1 cellular context compared by ENCODE assay signal in genomic region chr1:206949641-206950040, GRCh38.
TF ChIP-seq lines count a peak whose summit lies in the region.

No MANE protein-coding gene starts in this region.

TF ChIP-seq in GM12878, 131 proteins besides CTCF, POLR2A, EP300 and RAD21:
- TF ChIP-seq CREB1 (IDR thresholded peaks at IDR 0.05; ENCODE audit: low read depth) = no peak
- no peak for TF ChIP-seq CHD2 (IDR thresholded peaks at IDR 0.05; ENCODE audit: borderline replicate concordance, low read depth, low read length)
- no peak for TF ChIP-seq SMAD5 (IDR thresholded peaks at IDR 0.05; ENCODE audit: low read depth)
- TF ChIP-seq IRF4 (IDR thresholded peaks at IDR 0.05; ENCODE audit: low read depth, low read length) = no peak
- TF ChIP-seq, protein P1, sequence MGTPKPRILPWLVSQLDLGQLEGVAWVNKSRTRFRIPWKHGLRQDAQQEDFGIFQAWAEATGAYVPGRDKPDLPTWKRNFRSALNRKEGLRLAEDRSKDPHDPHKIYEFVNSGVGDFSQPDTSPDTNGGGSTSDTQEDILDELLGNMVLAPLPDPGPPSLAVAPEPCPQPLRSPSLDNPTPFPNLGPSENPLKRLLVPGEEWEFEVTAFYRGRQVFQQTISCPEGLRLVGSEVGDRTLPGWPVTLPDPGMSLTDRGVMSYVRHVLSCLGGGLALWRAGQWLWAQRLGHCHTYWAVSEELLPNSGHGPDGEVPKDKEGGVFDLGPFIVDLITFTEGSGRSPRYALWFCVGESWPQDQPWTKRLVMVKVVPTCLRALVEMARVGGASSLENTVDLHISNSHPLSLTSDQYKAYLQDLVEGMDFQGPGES (IDR thresholded peaks at IDR 0.05) = no peak
- no peak for TF ChIP-seq ZBTB4 (CRISPR knock-in tag; IDR thresholded peaks at IDR 0.05)
- no peak for TF ChIP-seq ZSCAN29 (IDR thresholded peaks at IDR 0.05)
- no peak for TF ChIP-seq MEF2A (IDR thresholded peaks at IDR 0.05; ENCODE audit: insufficient read depth, low read depth, low read length)
- TF ChIP-seq CEBPB (IDR thresholded peaks at IDR 0.05; ENCODE audit: borderline replicate concordance in 1 of 2, low read depth in 2 of 2, low read length in 2 of 2) = no peak
- no peak for TF ChIP-seq IKZF1 (conservative IDR thresholded peaks at IDR 0.05)
- no peak for TF ChIP-seq SIN3A (IDR thresholded peaks at IDR 0.05; ENCODE audit: low read depth, low read length)
- TF ChIP-seq RAD51 (IDR thresholded peaks at IDR 0.05) = no peak
